8 cellular contexts compared by ENCODE assay signal in the genomic region with DNA sequence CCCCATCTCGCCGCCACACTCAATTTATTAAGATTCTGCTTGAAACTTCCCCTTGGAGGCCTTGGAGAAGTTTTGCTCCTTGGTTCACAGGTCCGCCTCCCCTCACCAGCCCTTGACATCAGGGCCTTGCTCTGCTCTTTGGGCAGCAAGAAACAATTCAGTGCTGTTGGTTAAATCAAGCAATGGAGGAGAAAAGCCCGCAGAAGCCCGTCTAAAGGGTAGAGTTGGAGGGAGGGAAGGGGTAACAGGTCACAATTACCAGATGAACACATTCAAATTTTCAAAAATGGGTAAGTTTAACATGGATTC. TPM values are rescaled to one million over a fixed set of nuclear protein-coding genes. Genes with fewer than 3 reads are reported as not detected.
DNase-seq lines count a peak whose midpoint lies in the region; ATAC-seq and TF ChIP-seq lines count a peak whose summit lies in the region.

No MANE protein-coding gene starts in this region.

- H3K9me3 ChIP-seq in BLaER1 treated with 17β-estradiol and CSF1 and Interleukin-3, amounts not matched to agents 10 nM and 100 nM (replicated peaks in 1 of 11): no peaks in the 10 kb centered on the region
- peaks cover 3% of the 10 kb centered on the region; the same call in 1 of the 2 replicates for H3K9me3 ChIP-seq in HAP-1

- intact Hi-C loops in natural killer cell (cut with micrococcal nuclease): loop anchor here (1.0 to 5.0 kb wide), 5 partner anchors 17 to 639 kb away; partner anchors contain the start of genes HSPBAP1 and SEC22A

- peak in 1 of 3 donors; percentile 5 for ATAC-seq in natural killer cell
- ATAC-seq in HG03095 (IDR thresholded peaks at IDR 0.05; ENCODE audit: unreplicated experiment): no peak
- ATAC-seq in GM18498 (IDR thresholded peaks at IDR 0.05; ENCODE audit: unreplicated experiment): no peak

- H3K4me2 ChIP-seq in BLaER1 treated with 17β-estradiol and CSF1 and Interleukin-3, amounts not matched to agents 10 nM and 100 nM: peak overlapping the region; percentile 77 to 97 (median 92)

- H4K20me1 ChIP-seq in BLaER1 treated with 17β-estradiol and CSF1 and Interleukin-3, amounts not matched to agents 10 nM and 100 nM: peaks cover 0 to 9% (median 0%) of the 10 kb centered on the region in 11 experiments; a peak in 1 of 22 replicates

- H3K4me1 ChIP-seq in BLaER1 treated with 17β-estradiol and CSF1 and Interleukin-3, amounts not matched to agents 10 nM and 100 nM: peaks cover 46 to 70% (median 58%) of the 10 kb centered on the region in 10 experiments
- peaks cover 22% of the 10 kb centered on the region for H3K4me1 ChIP-seq in HAP-1

- H3K4me1 Mint-ChIP-seq in T-helper 2 cell treated with Interferon-gamma antibody and Interleukin-4, amounts not matched to agents 5 μg/mL and 100 μg/mL, for 36 hours (ENCODE audit: low read depth): peaks cover 59% of the 10 kb centered on the region
- peaks cover 71 to 72% of the 10 kb centered on the region in 2 donors for H3K4me1 Mint-ChIP-seq in natural killer cell

- peak overlapping the region; percentile 87 to 98 (median 94) for H3K9ac ChIP-seq in BLaER1 treated with 17β-estradiol and CSF1 and Interleukin-3, amounts not matched to agents 10 nM and 100 nM

- no peak for TF ChIP-seq CTCF in epithelial cell of esophagus (IDR thresholded peaks at IDR 0.05; ENCODE audit: insufficient read depth, low read depth, low read length, missing control alignments)
- no peak for TF ChIP-seq CTCF in natural killer cell (IDR thresholded peaks at IDR 0.05)

- peak overlapping the region; percentile 70 to 94 (median 86) for H3K4me3 ChIP-seq in BLaER1 treated with 17β-estradiol and CSF1 and Interleukin-3, amounts not matched to agents 10 nM and 100 nM
- H3K4me3 ChIP-seq in HAP-1 (peak overlapping the region; percentile 41), epithelial cell of esophagus (ENCODE audit: low read length) (peak overlapping the region; percentile 67)

- peaks cover 76% of the 10 kb centered on the region for H3K36me3 Mint-ChIP-seq in T-helper 2 cell treated with Interferon-gamma antibody and Interleukin-4, amounts not matched to agents 5 μg/mL and 100 μg/mL, for 36 hours (ENCODE audit: low read depth)
- H3K36me3 Mint-ChIP-seq in natural killer cell: peaks cover 22% of the 10 kb centered on the region

- in situ Hi-C loops in HAP-1 (cut with MboI; ENCODE audit: low sequenced_read_pairs): no loop called here

- H3K27me3 ChIP-seq in BLaER1 treated with 17β-estradiol and CSF1 and Interleukin-3, amounts not matched to agents 10 nM and 100 nM: no peaks in the 10 kb centered on the region
- no peaks in the 10 kb centered on the region for H3K27me3 ChIP-seq in HAP-1 (ENCODE audit: low read depth)

- DNase-seq in HAP-1 (ENCODE audit: low spot score in 2 of 2) (peak in 1 of 2 experiments; percentile 29), epithelial cell of esophagus (ENCODE audit: low read depth) (no peak), natural killer cell (no peak), NCI-H2171 (lab: John Stamatoyannopoulos, UW) (no peak)
- no peak for DNase-seq in T-helper 2 cell treated with Interferon-gamma antibody and Interleukin-4, amounts not matched to agents 5 μg/mL and 100 μg/mL, for 36 hours (ENCODE audit: low spot score)

- H3K4me3 Mint-ChIP-seq in T-helper 2 cell treated with Interferon-gamma antibody and Interleukin-4, amounts not matched to agents 5 μg/mL and 100 μg/mL, for 36 hours: peak overlapping the region; percentile 100
- H3K4me3 Mint-ChIP-seq in natural killer cell: peak overlapping the region; percentile 93

- peaks cover 23 to 43% (median 36%) of the 10 kb centered on the region in 11 experiments for H3K36me3 ChIP-seq in BLaER1 treated with 17β-estradiol and CSF1 and Interleukin-3, amounts not matched to agents 10 nM and 100 nM
- no peaks in the 10 kb centered on the region for H3K36me3 ChIP-seq in HAP-1 (replicated peaks)

- H3K9me3 Mint-ChIP-seq in T-helper 2 cell treated with Interferon-gamma antibody and Interleukin-4, amounts not matched to agents 5 μg/mL and 100 μg/mL, for 36 hours: no peaks in the 10 kb centered on the region
- H3K9me3 Mint-ChIP-seq in natural killer cell: no peaks in the 10 kb centered on the region

- no peaks in the 10 kb centered on the region for H3K27me3 Mint-ChIP-seq in T-helper 2 cell treated with Interferon-gamma antibody and Interleukin-4, amounts not matched to agents 5 μg/mL and 100 μg/mL, for 36 hours (ENCODE audit: low read depth)
- no peaks in the 10 kb centered on the region for H3K27me3 Mint-ChIP-seq in natural killer cell (ENCODE audit: low read depth in 2 of 2)

- peak overlapping the region; percentile 98 for H3K27ac Mint-ChIP-seq in T-helper 2 cell treated with Interferon-gamma antibody and Interleukin-4, amounts not matched to agents 5 μg/mL and 100 μg/mL, for 36 hours
- H3K27ac Mint-ChIP-seq in natural killer cell: peak overlapping the region; percentile 86 to 97

- H3K27ac ChIP-seq in BLaER1 treated with 17β-estradiol and CSF1 and Interleukin-3, amounts not matched to agents 10 nM and 100 nM: peak overlapping the region; percentile 87 to 99 (median 94)

RNA-seq across cellular contexts. Expression of gene PARP9, which starts 0.4 kb away (rescaled TPM):
- 10 to 100 TPM; 23.8 to 41.1 (median 38.5) TPM for total RNA-seq in natural killer cell

RNA-seq across cellular contexts. Expression of gene DTX3L, which starts 0.5 kb away (rescaled TPM):
- total RNA-seq in natural killer cell: 10 to 100 TPM; 40.8 to 61.0 (median 51.8) TPM

RNA-seq across cellular contexts. Expression of gene PARP15, which starts 13.8 kb away (rescaled TPM):
- total RNA-seq in natural killer cell: 100 to 1,000 TPM; 164 to 199 (median 198) TPM

RNA-seq across cellular contexts. Expression of gene KPNA1, which starts 48.9 kb away (rescaled TPM):
- total RNA-seq in natural killer cell: 10 to 100 TPM; 62.3 to 67.1 (median 63.1) TPM
